Comparison of ENCODE assay signal across 1 cellular context in the genomic region with DNA sequence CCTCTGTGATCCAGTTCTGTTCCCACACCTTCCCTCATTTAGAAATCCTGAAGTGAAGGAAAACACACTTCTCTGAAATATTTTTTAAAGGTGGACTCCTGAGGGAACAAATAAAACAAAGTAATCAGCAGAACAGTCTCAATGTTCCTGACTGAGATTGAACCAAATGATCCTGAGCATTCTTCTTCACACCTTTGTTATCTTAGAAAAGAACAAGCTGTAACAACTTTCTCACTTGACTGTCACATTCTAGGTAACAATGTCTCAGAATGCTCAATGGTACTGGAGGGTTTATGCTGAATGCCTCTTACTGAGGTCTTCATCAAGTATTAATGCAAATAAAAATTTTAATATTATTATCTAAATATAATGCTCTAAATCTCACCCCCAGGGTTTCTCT.
TF ChIP-seq lines count a peak whose summit lies in the region.

No MANE protein-coding gene starts in this region.

TF ChIP-seq in HepG2, 621 proteins besides CTCF, POLR2A, EP300 and RAD21:
- TF ChIP-seq ZNF124 (CRISPR knock-in tag; IDR thresholded peaks at IDR 0.05): no peak
- TF ChIP-seq IRX3 (CRISPR knock-in tag; IDR thresholded peaks at IDR 0.05; ENCODE audit: borderline replicate concordance, low read depth): no peak
- TF ChIP-seq MED13 (CRISPR knock-in tag; IDR thresholded peaks at IDR 0.05): no peak
- TF ChIP-seq PAX8 (CRISPR knock-in tag; IDR thresholded peaks at IDR 0.05; ENCODE audit: borderline replicate concordance): no peak
- no peak for TF ChIP-seq SMARCE1 (IDR thresholded peaks at IDR 0.05; ENCODE audit: borderline replicate concordance)
- no peak for TF ChIP-seq MTERF4 (CRISPR knock-in tag; IDR thresholded peaks at IDR 0.05)
- TF ChIP-seq, protein P1, sequence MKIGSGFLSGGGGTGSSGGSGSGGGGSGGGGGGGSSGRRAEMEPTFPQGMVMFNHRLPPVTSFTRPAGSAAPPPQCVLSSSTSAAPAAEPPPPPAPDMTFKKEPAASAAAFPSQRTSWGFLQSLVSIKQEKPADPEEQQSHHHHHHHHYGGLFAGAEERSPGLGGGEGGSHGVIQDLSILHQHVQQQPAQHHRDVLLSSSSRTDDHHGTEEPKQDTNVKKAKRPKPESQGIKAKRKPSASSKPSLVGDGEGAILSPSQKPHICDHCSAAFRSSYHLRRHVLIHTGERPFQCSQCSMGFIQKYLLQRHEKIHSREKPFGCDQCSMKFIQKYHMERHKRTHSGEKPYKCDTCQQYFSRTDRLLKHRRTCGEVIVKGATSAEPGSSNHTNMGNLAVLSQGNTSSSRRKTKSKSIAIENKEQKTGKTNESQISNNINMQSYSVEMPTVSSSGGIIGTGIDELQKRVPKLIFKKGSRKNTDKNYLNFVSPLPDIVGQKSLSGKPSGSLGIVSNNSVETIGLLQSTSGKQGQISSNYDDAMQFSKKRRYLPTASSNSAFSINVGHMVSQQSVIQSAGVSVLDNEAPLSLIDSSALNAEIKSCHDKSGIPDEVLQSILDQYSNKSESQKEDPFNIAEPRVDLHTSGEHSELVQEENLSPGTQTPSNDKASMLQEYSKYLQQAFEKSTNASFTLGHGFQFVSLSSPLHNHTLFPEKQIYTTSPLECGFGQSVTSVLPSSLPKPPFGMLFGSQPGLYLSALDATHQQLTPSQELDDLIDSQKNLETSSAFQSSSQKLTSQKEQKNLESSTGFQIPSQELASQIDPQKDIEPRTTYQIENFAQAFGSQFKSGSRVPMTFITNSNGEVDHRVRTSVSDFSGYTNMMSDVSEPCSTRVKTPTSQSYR (CRISPR knock-in tag; IDR thresholded peaks at IDR 0.05; ENCODE audit: borderline replicate concordance): no peak
